ENCODE assay signal across 16 cellular contexts in genomic region chr6:4109363-4109815, GRCh38. TPM values are rescaled to one million over a fixed set of nuclear protein-coding genes. Genes with fewer than 3 reads are reported as not detected.
DNase-seq lines count a peak whose midpoint lies in the region; FAIRE-seq and TF ChIP-seq lines count a peak whose summit lies in the region.
"Not testable (repeated sequence)": the region's sequence is repeated elsewhere in the genome, so short reads cannot be mapped to it uniquely, and the experiment has no call there.
"Had no signal": no experiment of that assay in that cellular context is flagged by ENCODE, and none has a peak within 500 bp of the region (broad histone marks: within the 10 kb centered on the region; RNA-seq: fewer than 3 reads in every experiment).

No MANE protein-coding gene starts in this region.

- CTCF ChIA-PET in HEK293T (lab: Yijun Ruan, JAX) = not testable (repeated sequence)

- 14 to 42% (median 19%) methylated on average over 4 of the region's 4 CpGs for WGBS in small intestine, 3 donors

- POLR2A ChIA-PET in HEK293T (lab: Yijun Ruan, JAX) = not testable (repeated sequence)

- TF ChIP-seq CTCF in colonic mucosa (IDR thresholded peaks at IDR 0.05); fibroblast of villous mesenchyme (IDR thresholded peaks at IDR 0.05; ENCODE audit: insufficient read depth, low read depth, low read length): not testable (repeated sequence)

- not testable (repeated sequence) for H3K4me1 ChIP-seq in colonic mucosa; small intestine (ENCODE audit: control insufficient read depth in 2 of 2, insufficient read depth in 1 of 2, low read depth in 1 of 2, low read length in 1 of 2)
- H3K4me1 ChIP-seq in mucosa of rectum (ENCODE audit: control insufficient read depth in 2 of 2, insufficient read depth in 2 of 2, low read length in 2 of 2) = peaks cover 10 to 16% of the 10 kb centered on the region in 2 donors

- FAIRE-seq in islet of Langerhans (lab: Jason Lieb, UNC) = peak; percentile 96
- peak; percentile 85 for FAIRE-seq in small intestine (lab: Jason Lieb, UNC)

- not testable (repeated sequence) for H3K4me3 ChIP-seq in colonic mucosa; fibroblast of villous mesenchyme (ENCODE audit: low read depth, low read length); small intestine (ENCODE audit: low read depth in 1 of 2, low read length in 2 of 2)
- H3K4me3 ChIP-seq in mucosa of rectum (ENCODE audit: low read length in 2 of 2) = peak overlapping the region in 1 of 2 donors; percentile 48

- not testable (repeated sequence) for H3K9me3 ChIP-seq in colonic mucosa; mucosa of rectum (ENCODE audit: control insufficient read depth in 2 of 2, low read length in 2 of 2); small intestine (ENCODE audit: control insufficient read depth, low read depth)

- DNase-seq in HEK293T (ENCODE audit: extremely low spot score) = not testable (repeated sequence)
- DNase-seq in amniotic epithelial cell (ENCODE audit: low read depth) (peak; percentile 71), colonic mucosa (peak; percentile 48), fibroblast of villous mesenchyme (ENCODE audit: low read depth) (peak; percentile 83), small intestine (peak; percentile 70)

- peak overlapping the region; percentile 49 for H3K27ac ChIP-seq in colonic mucosa
- H3K27ac ChIP-seq in mucosa of rectum (ENCODE audit: low read depth in 2 of 2, low read length in 2 of 2) = peak overlapping the region; percentile 78 to 81
- H3K27ac ChIP-seq in small intestine (ENCODE audit: low read depth in 1 of 2, low read length in 1 of 2) = peak overlapping the region in 1 of 2 donors; percentile 32

- intact Hi-C loops in colonic mucosa (cut with DNase I) = not testable (repeated sequence)

- not testable (repeated sequence) for H3K9ac ChIP-seq in colonic mucosa (ENCODE audit: low read depth in 2 of 2, low read length in 2 of 2); mucosa of rectum (ENCODE audit: low read depth in 1 of 2, low read length in 2 of 2)

- H3K27me3 ChIP-seq in colonic mucosa; mucosa of rectum (ENCODE audit: control insufficient read depth in 2 of 2, insufficient read depth in 2 of 2, low read length in 2 of 2); small intestine (ENCODE audit: control insufficient read depth in 2 of 2, insufficient read depth in 2 of 2, low read length in 2 of 2): not testable (repeated sequence)

- not testable (repeated sequence) for H3K36me3 ChIP-seq in colonic mucosa; mucosa of rectum (ENCODE audit: control insufficient read depth in 2 of 2, insufficient read depth in 2 of 2, low read length in 2 of 2); small intestine (ENCODE audit: control insufficient read depth in 2 of 2, insufficient read depth in 2 of 2, low read length in 2 of 2)

TF ChIP-seq in HEK293T, 16 proteins besides CTCF, POLR2A, EP300 and RAD21:
- TF ChIP-seq, protein P1, sequence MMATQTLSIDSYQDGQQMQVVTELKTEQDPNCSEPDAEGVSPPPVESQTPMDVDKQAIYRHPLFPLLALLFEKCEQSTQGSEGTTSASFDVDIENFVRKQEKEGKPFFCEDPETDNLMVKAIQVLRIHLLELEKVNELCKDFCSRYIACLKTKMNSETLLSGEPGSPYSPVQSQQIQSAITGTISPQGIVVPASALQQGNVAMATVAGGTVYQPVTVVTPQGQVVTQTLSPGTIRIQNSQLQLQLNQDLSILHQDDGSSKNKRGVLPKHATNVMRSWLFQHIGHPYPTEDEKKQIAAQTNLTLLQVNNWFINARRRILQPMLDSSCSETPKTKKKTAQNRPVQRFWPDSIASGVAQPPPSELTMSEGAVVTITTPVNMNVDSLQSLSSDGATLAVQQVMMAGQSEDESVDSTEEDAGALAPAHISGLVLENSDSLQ (IDR thresholded peaks at IDR 0.05) = peak; percentile 31; the same call in 1 of the 2 replicates

RNA-seq across cellular contexts. Expression of gene ECI2, which starts 26.0 kb away (rescaled TPM):
- total RNA-seq in colonic mucosa (10 to 100 TPM; 65.5 to 94.8 TPM), fibroblast of villous mesenchyme (84.4 and 85.1 TPM in 2 replicates)
- 10 to 100 TPM; 64.3 to 94.8 (median 75.9) TPM for polyA plus RNA-seq in small intestine

RNA-seq across cellular contexts. Expression of gene FAM217A, which starts 30.5 kb away (rescaled TPM):
- total RNA-seq in colonic mucosa = not detected
- not detected in 2 replicates for total RNA-seq in fibroblast of villous mesenchyme
- under 1 TPM in 1 of 3 donors, not detected in 2; 0.04 TPM for polyA plus RNA-seq in small intestine
- total RNA-seq: cardiac septum; CD4-positive, CD25-positive, alpha-beta regulatory T cell; Daoy; glomerular endothelial cell; GM23338; OCI-LY7; smooth muscle cell; T-helper 2 cell treated with Interferon-gamma antibody and Interleukin-4, amounts not matched to agents 100 ng/mL and 5 ng/mL, for 36 hours had no signal
- polyA plus RNA-seq: GM23338, neural cell, smooth muscle cell had no signal
